In the genomic region with DNA sequence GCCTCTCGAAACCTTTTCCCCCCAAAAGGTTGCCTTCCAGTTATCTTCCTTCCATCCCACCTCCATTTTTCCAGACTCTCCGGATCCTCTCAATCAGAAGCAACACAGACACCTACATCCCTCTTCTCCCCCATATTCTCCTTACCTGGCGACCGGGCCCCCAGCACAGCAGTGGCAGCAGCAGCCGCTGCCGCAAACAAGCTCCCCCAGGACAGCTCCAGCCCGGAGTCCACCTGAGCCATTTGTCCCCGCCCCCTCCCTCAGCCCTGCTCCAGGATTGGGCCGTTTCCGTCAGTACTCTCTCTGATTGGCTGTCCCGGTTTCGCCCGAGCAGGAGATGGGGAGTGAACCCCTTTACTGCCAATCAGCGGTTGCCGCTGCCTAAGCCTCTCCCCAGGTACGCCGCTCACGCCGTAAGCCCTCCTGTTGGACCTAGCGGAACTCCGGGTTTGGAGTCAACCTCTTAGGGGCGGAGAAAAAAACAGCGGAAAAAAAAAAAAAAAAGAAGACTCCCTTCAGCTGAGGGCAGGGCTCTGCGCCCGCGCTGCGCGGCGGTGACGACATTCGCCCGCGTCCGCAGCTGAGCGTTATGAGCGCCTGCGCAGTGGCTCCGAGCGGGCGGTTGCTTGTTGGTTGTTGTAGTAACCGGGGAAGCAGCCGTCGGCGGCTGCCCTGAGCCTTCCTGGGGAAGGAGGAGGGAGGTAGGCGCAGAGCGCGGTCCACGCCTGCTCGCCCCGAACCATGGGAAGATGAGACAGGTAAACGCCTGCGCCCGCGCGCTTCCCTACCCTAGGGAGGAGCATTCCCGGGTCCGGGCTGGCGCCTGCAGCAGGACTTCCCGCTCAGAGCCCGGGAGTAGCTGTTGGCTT, we compare ENCODE assay signal across 1 cellular context.
TF ChIP-seq lines count a peak whose summit lies in the region.

A gene with protein sequence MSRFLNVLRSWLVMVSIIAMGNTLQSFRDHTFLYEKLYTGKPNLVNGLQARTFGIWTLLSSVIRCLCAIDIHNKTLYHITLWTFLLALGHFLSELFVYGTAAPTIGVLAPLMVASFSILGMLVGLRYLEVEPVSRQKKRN (minus strand): TSS at position 247 of the 869 bp plus-strand sequence. CDS start 3,374 bp downstream, outside the sequence.
A gene with protein sequence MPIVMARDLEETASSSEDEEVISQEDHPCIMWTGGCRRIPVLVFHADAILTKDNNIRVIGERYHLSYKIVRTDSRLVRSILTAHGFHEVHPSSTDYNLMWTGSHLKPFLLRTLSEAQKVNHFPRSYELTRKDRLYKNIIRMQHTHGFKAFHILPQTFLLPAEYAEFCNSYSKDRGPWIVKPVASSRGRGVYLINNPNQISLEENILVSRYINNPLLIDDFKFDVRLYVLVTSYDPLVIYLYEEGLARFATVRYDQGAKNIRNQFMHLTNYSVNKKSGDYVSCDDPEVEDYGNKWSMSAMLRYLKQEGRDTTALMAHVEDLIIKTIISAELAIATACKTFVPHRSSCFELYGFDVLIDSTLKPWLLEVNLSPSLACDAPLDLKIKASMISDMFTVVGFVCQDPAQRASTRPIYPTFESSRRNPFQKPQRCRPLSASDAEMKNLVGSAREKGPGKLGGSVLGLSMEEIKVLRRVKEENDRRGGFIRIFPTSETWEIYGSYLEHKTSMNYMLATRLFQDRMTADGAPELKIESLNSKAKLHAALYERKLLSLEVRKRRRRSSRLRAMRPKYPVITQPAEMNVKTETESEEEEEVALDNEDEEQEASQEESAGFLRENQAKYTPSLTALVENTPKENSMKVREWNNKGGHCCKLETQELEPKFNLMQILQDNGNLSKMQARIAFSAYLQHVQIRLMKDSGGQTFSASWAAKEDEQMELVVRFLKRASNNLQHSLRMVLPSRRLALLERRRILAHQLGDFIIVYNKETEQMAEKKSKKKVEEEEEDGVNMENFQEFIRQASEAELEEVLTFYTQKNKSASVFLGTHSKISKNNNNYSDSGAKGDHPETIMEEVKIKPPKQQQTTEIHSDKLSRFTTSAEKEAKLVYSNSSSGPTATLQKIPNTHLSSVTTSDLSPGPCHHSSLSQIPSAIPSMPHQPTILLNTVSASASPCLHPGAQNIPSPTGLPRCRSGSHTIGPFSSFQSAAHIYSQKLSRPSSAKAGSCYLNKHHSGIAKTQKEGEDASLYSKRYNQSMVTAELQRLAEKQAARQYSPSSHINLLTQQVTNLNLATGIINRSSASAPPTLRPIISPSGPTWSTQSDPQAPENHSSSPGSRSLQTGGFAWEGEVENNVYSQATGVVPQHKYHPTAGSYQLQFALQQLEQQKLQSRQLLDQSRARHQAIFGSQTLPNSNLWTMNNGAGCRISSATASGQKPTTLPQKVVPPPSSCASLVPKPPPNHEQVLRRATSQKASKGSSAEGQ (N-terminal part only) (plus strand): TSS at position 617 of the 869 bp plus-strand sequence. CDS start 1,904 bp downstream, outside the sequence.

TF ChIP-seq in HepG2, 621 proteins besides CTCF, POLR2A, EP300 and RAD21 (continues in another document):
- TF ChIP-seq STAG1 (CRISPR knock-in tag; IDR thresholded peaks at IDR 0.05) (no peak), TAF1 (CRISPR knock-in tag; IDR thresholded peaks at IDR 0.05) (peak; percentile 61), CHD2 (IDR thresholded peaks at IDR 0.05; ENCODE audit: low read depth, low read length) (0 out of 2 replicates have a peak, but pooled peaks have one; percentile 52), SIN3A (IDR thresholded peaks at IDR 0.05; ENCODE audit: borderline replicate concordance, low read depth, low read length) (peak; percentile 91), GFI1 (CRISPR knock-in tag; IDR thresholded peaks at IDR 0.05; ENCODE audit: borderline replicate concordance) (peak; percentile 13; the same call in 1 of the 2 replicates), ZNF687 (CRISPR knock-in tag; IDR thresholded peaks at IDR 0.05) (peak; percentile 84), TSC22D2 (CRISPR knock-in tag; IDR thresholded peaks at IDR 0.05; ENCODE audit: borderline replicate concordance) (no peak), ARNT2 (CRISPR knock-in tag; IDR thresholded peaks at IDR 0.05; ENCODE audit: low read depth) (0 out of 2 replicates have a peak, but pooled peaks have one; percentile 43), NFYC (CRISPR knock-in tag; IDR thresholded peaks at IDR 0.05) (peak; percentile 95), SIN3B (IDR thresholded peaks at IDR 0.05; ENCODE audit: low read length) (peak; percentile 71; the same call in 1 of the 2 replicates), FOXJ3 (CRISPR knock-in tag; IDR thresholded peaks at IDR 0.05; ENCODE audit: borderline replicate concordance) (no peak), KAT8 (CRISPR knock-in tag; IDR thresholded peaks at IDR 0.05) (peak; percentile 93), SAP130 (CRISPR knock-in tag; IDR thresholded peaks at IDR 0.05; ENCODE audit: low read depth) (peak; percentile 92), ZNF501 (CRISPR knock-in tag; IDR thresholded peaks at IDR 0.05) (peak; percentile 83; the same call in 1 of the 2 replicates), DNMT1 (CRISPR knock-in tag; IDR thresholded peaks at IDR 0.05) (peak; percentile 23; the same call in 1 of the 2 replicates), KDM5A (IDR thresholded peaks at IDR 0.05; ENCODE audit: borderline replicate concordance, low read length) (peak; percentile 72; the same call in 1 of the 2 replicates), FOXA3 (CRISPR knock-in tag; IDR thresholded peaks at IDR 0.05) (peak; percentile 37; the same call in 1 of the 2 replicates), ZNF362 (CRISPR knock-in tag; IDR thresholded peaks at IDR 0.05; ENCODE audit: borderline replicate concordance) (peak; percentile 98), NR1H2 (CRISPR knock-in tag; IDR thresholded peaks at IDR 0.05; ENCODE audit: borderline replicate concordance, low read depth) (no peak), RFX1 (IDR thresholded peaks at IDR 0.05) (peak; percentile 85), ZNF253 (CRISPR knock-in tag; IDR thresholded peaks at IDR 0.05; ENCODE audit: borderline replicate concordance) (no peak), PHF8 (CRISPR knock-in tag; IDR thresholded peaks at IDR 0.05) (peak; percentile 57), SATB2 (CRISPR knock-in tag; IDR thresholded peaks at IDR 0.05) (no peak), ZNF317 (CRISPR knock-in tag; IDR thresholded peaks at IDR 0.05) (peak; percentile 80; the same call in 1 of the 2 replicates), ZNF816 (CRISPR knock-in tag; IDR thresholded peaks at IDR 0.05; ENCODE audit: borderline replicate concordance) (peak; percentile 70; the same call in 1 of the 2 replicates), ZNF10 (CRISPR knock-in tag; IDR thresholded peaks at IDR 0.05; ENCODE audit: borderline replicate concordance, low read depth) (no peak), ZMYM4 (CRISPR knock-in tag; IDR thresholded peaks at IDR 0.05) (peak; percentile 76), NAIF1 (CRISPR knock-in tag; IDR thresholded peaks at IDR 0.05; ENCODE audit: borderline replicate concordance) (peak; percentile 83; the same call in 1 of the 2 replicates), ZNF142 (CRISPR knock-in tag; IDR thresholded peaks at IDR 0.05) (peak; percentile 73), CREBL2 (CRISPR knock-in tag; IDR thresholded peaks at IDR 0.05; ENCODE audit: borderline replicate concordance) (no peak), ZMAT3 (CRISPR knock-in tag; conservative IDR thresholded peaks at IDR 0.05) (no peak)
- TF ChIP-seq, protein P1, sequence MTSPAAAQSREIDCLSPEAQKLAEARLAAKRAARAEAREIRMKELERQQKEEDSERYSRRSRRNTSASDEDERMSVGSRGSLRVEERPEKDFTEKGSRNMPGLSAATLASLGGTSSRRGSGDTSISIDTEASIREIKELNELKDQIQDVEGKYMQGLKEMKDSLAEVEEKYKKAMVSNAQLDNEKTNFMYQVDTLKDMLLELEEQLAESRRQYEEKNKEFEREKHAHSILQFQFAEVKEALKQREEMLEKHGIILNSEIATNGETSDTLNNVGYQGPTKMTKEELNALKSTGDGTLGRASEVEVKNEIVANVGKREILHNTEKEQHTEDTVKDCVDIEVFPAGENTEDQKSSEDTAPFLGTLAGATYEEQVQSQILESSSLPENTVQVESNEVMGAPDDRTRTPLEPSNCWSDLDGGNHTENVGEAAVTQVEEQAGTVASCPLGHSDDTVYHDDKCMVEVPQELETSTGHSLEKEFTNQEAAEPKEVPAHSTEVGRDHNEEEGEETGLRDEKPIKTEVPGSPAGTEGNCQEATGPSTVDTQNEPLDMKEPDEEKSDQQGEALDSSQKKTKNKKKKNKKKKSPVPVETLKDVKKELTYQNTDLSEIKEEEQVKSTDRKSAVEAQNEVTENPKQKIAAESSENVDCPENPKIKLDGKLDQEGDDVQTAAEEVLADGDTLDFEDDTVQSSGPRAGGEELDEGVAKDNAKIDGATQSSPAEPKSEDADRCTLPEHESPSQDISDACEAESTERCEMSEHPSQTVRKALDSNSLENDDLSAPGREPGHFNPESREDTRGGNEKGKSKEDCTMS (CRISPR knock-in tag; conservative IDR thresholded peaks at IDR 0.05): no peak
- TF ChIP-seq, protein P2, sequence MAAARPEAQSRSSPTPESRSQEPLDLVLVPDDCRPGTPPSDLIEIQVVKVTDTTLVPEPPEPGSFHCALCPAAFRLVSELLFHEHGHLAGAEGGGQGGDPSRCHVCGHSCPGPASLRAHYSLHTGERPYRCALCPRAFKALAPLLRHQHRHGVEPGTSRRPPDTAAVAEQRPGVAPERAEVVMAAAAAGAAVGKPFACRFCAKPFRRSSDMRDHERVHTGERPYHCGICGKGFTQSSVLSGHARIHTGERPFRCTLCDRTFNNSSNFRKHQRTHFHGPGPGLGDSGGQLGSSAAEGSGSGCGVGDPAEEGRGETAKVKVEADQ (CRISPR knock-in tag; IDR thresholded peaks at IDR 0.05; ENCODE audit: borderline replicate concordance): peak; percentile 31; the same call in 1 of the 2 replicates
